ENCODE assay signal across 10 cellular contexts in genomic region chr4:99574530-99575314, GRCh38. TPM values are rescaled to one million over a fixed set of nuclear protein-coding genes. Genes with fewer than 3 reads are reported as not detected.
A peak's percentile ranks its signal among the peaks of the same experiment; 100 is the strongest.
DNase-seq lines count a peak whose midpoint lies in the region; ATAC-seq lines count a peak whose summit lies in the region.
"Had no signal": no experiment of that assay in that cellular context is flagged by ENCODE, and none has a peak within 500 bp of the region (broad histone marks: within the 10 kb centered on the region; RNA-seq: fewer than 3 reads in every experiment).

MTTP (plus strand) TSS chr4:99574824; CDS start chr4:99574910, 86 bp downstream.

- H2AFZ ChIP-seq in Karpas-422 (ENCODE audit: low read length) (peak within 1 kb of the TSS; percentile 93), neuron (ENCODE audit: low read depth, low read length) (peak within 1 kb of the TSS; percentile 49)

- H3K4me3 Mint-ChIP-seq in stimulated activated effector memory CD8-positive, alpha-beta T cell treated with anti-CD3 and anti-CD28 coated beads, Interleukin-12 subunit alpha, Interleukin-12 subunit beta, amount 100 ng/mL, for 72 hours, result no peak within 1 kb of the TSS
- H3K4me3 Mint-ChIP-seq: central memory CD8-positive, alpha-beta T cell had no signal

- no peaks in the 10 kb centered on the region for H3K9me2 ChIP-seq in Karpas-422 (replicated peaks; ENCODE audit: insufficient read depth, low read length)

- H3K36me3 ChIP-seq in Karpas-422 (ENCODE audit: insufficient read depth, low read length) (no peaks in the 10 kb centered on the region), neuron (ENCODE audit: insufficient read depth, low read length) (no peaks in the 10 kb centered on the region)

- H3K27me3 ChIP-seq in Karpas-422 (ENCODE audit: low read length) (no peaks in the 10 kb centered on the region), neuron (ENCODE audit: insufficient read depth, low read length) (no peaks in the 10 kb centered on the region)

- peak within 1 kb of the TSS; percentile 42; the same call in 1 of the 2 replicates for H3K4me3 ChIP-seq in Karpas-422 (ENCODE audit: low read length)
- H3K4me3 ChIP-seq in neuron (ENCODE audit: low read length), result peak within 1 kb of the TSS; percentile 54

- peaks cover 30% of the 10 kb centered on the region for H3K4me1 ChIP-seq in Karpas-422 (ENCODE audit: low read length)
- peaks cover 17% of the 10 kb centered on the region for H3K4me1 ChIP-seq in neuron (ENCODE audit: insufficient read depth, low read length)

- H3K4me2 ChIP-seq in Karpas-422 (ENCODE audit: low read depth, low read length, poor library complexity, severe bottlenecking), result peak within 1 kb of the TSS; percentile 61

- ATAC-seq in GM18873 (IDR thresholded peaks at IDR 0.05; ENCODE audit: low FRiP score, unreplicated experiment) (peak; percentile 81), HG02678 (IDR thresholded peaks at IDR 0.05; ENCODE audit: unreplicated experiment) (peak; percentile 69)
- ATAC-seq in stimulated activated effector memory CD8-positive, alpha-beta T cell treated with anti-CD3 and anti-CD28 coated beads, Interleukin-12 subunit alpha, Interleukin-12 subunit beta, amount 100 ng/mL, for 72 hours, result no peak

- H3K27ac ChIP-seq in Karpas-422 (ENCODE audit: low read length), result no peak within 1 kb of the TSS

- H3K36me3 Mint-ChIP-seq in stimulated activated effector memory CD8-positive, alpha-beta T cell treated with anti-CD3 and anti-CD28 coated beads, Interleukin-12 subunit alpha, Interleukin-12 subunit beta, amount 100 ng/mL, for 72 hours, result no peaks in the 10 kb centered on the region

- 0 out of 2 replicates have a peak within 1 kb of the TSS, but pooled peaks have one; percentile 20 for H3K9ac ChIP-seq in Karpas-422 (ENCODE audit: low read length)

- H3K79me2 ChIP-seq in Karpas-422 (ENCODE audit: low read length), result no peaks in the 10 kb centered on the region

- DNase-seq in Karpas-422, result peak; percentile 50
- no peak for DNase-seq in pons (ENCODE audit: low spot score)
- no peak for DNase-seq in SHP77 (lab: John Stamatoyannopoulos, UW)
- DNase-seq in T-helper 9 cell, result no peak
- DNase-seq in stimulated activated effector memory CD8-positive, alpha-beta T cell treated with anti-CD3 and anti-CD28 coated beads, Interleukin-12 subunit alpha, Interleukin-12 subunit beta, amount 100 ng/mL, for 72 hours (ENCODE audit: low spot score in 2 of 2), result no peak
- DNase-seq: EL had no signal

- H3K9me3 ChIP-seq in Karpas-422 (ENCODE audit: low read length) (no peaks in the 10 kb centered on the region), neuron (ENCODE audit: low read length) (no peaks in the 10 kb centered on the region)

- H3K4me1 Mint-ChIP-seq in stimulated activated effector memory CD8-positive, alpha-beta T cell treated with anti-CD3 and anti-CD28 coated beads, Interleukin-12 subunit alpha, Interleukin-12 subunit beta, amount 100 ng/mL, for 72 hours, result no peaks in the 10 kb centered on the region
- H3K4me1 Mint-ChIP-seq: central memory CD8-positive, alpha-beta T cell had no signal

- no peak within 1 kb of the TSS for H3K27ac Mint-ChIP-seq in stimulated activated effector memory CD8-positive, alpha-beta T cell treated with anti-CD3 and anti-CD28 coated beads, Interleukin-12 subunit alpha, Interleukin-12 subunit beta, amount 100 ng/mL, for 72 hours

- H3K9me3 Mint-ChIP-seq in stimulated activated effector memory CD8-positive, alpha-beta T cell treated with anti-CD3 and anti-CD28 coated beads, Interleukin-12 subunit alpha, Interleukin-12 subunit beta, amount 100 ng/mL, for 72 hours, result no peaks in the 10 kb centered on the region
- H3K9me3 Mint-ChIP-seq: central memory CD8-positive, alpha-beta T cell had no signal

- H4K20me1 ChIP-seq in Karpas-422 (ENCODE audit: insufficient read depth, low read depth, low read length), result no peaks in the 10 kb centered on the region

RNA-seq across cellular contexts. Expression of gene MTTP, which starts in this region (rescaled TPM):
- total RNA-seq in Karpas-422 (2014; rRNA removed; shearing (Covaris generic); ENCODE audit: low replicate concordance), result 0.04 and 0.22 TPM in 2 replicates

Comparison
In these comparisons a context has a peak if more than half of its experiments do, and no peak if none do; other contexts are left out.
1. Peak in DNase-seq, H3K4me3 ChIP-seq, H3K9ac ChIP-seq and H3K4me2 ChIP-seq in Karpas-422; RNA of the gene not detected or under 1 TPM.